In genomic region chr19:46660601-46661019, GRCh38 we compare ENCODE assay signal across 7 cellular contexts. TPM values are rescaled to one million over a fixed set of nuclear protein-coding genes. Genes with fewer than 3 reads are reported as not detected.
A peak's percentile ranks its signal among the peaks of the same experiment; 100 is the strongest.
DNase-seq lines count a peak whose midpoint lies in the region; ATAC-seq, FAIRE-seq and TF ChIP-seq lines count a peak whose summit lies in the region.
"Had no signal": no experiment of that assay in that cellular context is flagged by ENCODE, and none has a peak within 500 bp of the region (broad histone marks: within the 10 kb centered on the region; RNA-seq: fewer than 3 reads in every experiment).

No MANE protein-coding gene starts in this region.

- no peak for TF ChIP-seq RAD21 in liver (IDR thresholded peaks at IDR 0.05)

- H3K4me1 ChIP-seq in liver (ENCODE audit: control insufficient read depth in 4 of 4, insufficient read depth in 4 of 4, low read length in 3 of 4) = peaks cover 5 to 26% (median 12%) of the 10 kb centered on the region in 4 donors

- peak overlapping the region; percentile 73 for H3K4me3 ChIP-seq in WERI-Rb-1 (ENCODE audit: low read depth, low read length)
- H3K4me3 ChIP-seq in liver (ENCODE audit: low read depth in 1 of 3, low read length in 3 of 3) = peak overlapping the region in 2 of 3 donors; percentile 6 to 66

- H3K36me3 ChIP-seq in WERI-Rb-1 (no peaks in the 10 kb centered on the region), liver (ENCODE audit: control insufficient read depth in 4 of 4, insufficient read depth in 3 of 4, low read depth in 1 of 4, low read length in 3 of 4) (no peaks in the 10 kb centered on the region)

- H3K9me3 ChIP-seq in WERI-Rb-1 (ENCODE audit: severe bottlenecking) = no peaks in the 10 kb centered on the region
- no peaks in the 10 kb centered on the region for H3K9me3 ChIP-seq in liver (ENCODE audit: control insufficient read depth in 4 of 4, low read length in 3 of 4)

- H3K27ac ChIP-seq in WERI-Rb-1 (peak overlapping the region; percentile 51), liver (ENCODE audit: low read depth in 1 of 2, low read length in 2 of 2) (peak overlapping the region; percentile 32 to 69)

- peak; percentile 43 for DNase-seq in WERI-Rb-1
- no peak for DNase-seq in frontal cortex (ENCODE audit: low spot score in 2 of 2)
- no peak for DNase-seq in NCI-H1436 treated with DMSO at 0.1 percent for 48 hours (lab: John Stamatoyannopoulos, UW)

- H3K27me3 ChIP-seq in WERI-Rb-1 (ENCODE audit: insufficient read depth, low read depth, severe bottlenecking) (no peaks in the 10 kb centered on the region), liver (ENCODE audit: control insufficient read depth in 4 of 4, insufficient read depth in 4 of 4, low read length in 3 of 4) (peaks cover 0 to 7% (median 4%) of the 10 kb centered on the region in 4 donors)

- no peak overlapping the region for H3K9ac ChIP-seq in liver (ENCODE audit: low read depth in 1 of 2, low read length in 2 of 2)

- ATAC-seq in GM19351 (IDR thresholded peaks at IDR 0.05; ENCODE audit: unreplicated experiment) (peak; percentile 19), GM21390 (IDR thresholded peaks at IDR 0.05; ENCODE audit: unreplicated experiment) (no peak)

- WGBS in liver = 2% methylated on average over 39 of the region's 39 CpGs

- no peak for FAIRE-seq in frontal cortex (lab: Jason Lieb, UNC)

- TF ChIP-seq CTCF in WERI-Rb-1 (IDR thresholded peaks at IDR 0.05; ENCODE audit: low read depth, low read length) (no peak), liver (IDR thresholded peaks at IDR 0.05; ENCODE audit: low read depth, low read length, missing input control) (no peak)

TF ChIP-seq in liver, 16 proteins besides CTCF, POLR2A, EP300 and RAD21:
- TF ChIP-seq RXRA (IDR thresholded peaks at IDR 0.05) (no peak), SP1 (IDR thresholded peaks at IDR 0.05) (no peak), HNF4A (conservative IDR thresholded peaks at IDR 0.05) (no peak), HNF4G (IDR thresholded peaks at IDR 0.05) (no peak), NR2F2 (IDR thresholded peaks at IDR 0.05) (no peak), GABPA (IDR thresholded peaks at IDR 0.05 in 1 of 2, conservative IDR thresholded peaks at IDR 0.05 in 1 of 2) (no peak), YY1 (IDR thresholded peaks at IDR 0.05) (no peak), FOXA2 (IDR thresholded peaks at IDR 0.05) (no peak)
- TF ChIP-seq, protein P1, sequence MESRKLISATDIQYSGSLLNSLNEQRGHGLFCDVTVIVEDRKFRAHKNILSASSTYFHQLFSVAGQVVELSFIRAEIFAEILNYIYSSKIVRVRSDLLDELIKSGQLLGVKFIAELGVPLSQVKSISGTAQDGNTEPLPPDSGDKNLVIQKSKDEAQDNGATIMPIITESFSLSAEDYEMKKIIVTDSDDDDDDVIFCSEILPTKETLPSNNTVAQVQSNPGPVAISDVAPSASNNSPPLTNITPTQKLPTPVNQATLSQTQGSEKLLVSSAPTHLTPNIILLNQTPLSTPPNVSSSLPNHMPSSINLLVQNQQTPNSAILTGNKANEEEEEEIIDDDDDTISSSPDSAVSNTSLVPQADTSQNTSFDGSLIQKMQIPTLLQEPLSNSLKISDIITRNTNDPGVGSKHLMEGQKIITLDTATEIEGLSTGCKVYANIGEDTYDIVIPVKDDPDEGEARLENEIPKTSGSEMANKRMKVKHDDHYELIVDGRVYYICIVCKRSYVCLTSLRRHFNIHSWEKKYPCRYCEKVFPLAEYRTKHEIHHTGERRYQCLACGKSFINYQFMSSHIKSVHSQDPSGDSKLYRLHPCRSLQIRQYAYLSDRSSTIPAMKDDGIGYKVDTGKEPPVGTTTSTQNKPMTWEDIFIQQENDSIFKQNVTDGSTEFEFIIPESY (IDR thresholded peaks at IDR 0.05) = no peak
- TF ChIP-seq, protein P2, sequence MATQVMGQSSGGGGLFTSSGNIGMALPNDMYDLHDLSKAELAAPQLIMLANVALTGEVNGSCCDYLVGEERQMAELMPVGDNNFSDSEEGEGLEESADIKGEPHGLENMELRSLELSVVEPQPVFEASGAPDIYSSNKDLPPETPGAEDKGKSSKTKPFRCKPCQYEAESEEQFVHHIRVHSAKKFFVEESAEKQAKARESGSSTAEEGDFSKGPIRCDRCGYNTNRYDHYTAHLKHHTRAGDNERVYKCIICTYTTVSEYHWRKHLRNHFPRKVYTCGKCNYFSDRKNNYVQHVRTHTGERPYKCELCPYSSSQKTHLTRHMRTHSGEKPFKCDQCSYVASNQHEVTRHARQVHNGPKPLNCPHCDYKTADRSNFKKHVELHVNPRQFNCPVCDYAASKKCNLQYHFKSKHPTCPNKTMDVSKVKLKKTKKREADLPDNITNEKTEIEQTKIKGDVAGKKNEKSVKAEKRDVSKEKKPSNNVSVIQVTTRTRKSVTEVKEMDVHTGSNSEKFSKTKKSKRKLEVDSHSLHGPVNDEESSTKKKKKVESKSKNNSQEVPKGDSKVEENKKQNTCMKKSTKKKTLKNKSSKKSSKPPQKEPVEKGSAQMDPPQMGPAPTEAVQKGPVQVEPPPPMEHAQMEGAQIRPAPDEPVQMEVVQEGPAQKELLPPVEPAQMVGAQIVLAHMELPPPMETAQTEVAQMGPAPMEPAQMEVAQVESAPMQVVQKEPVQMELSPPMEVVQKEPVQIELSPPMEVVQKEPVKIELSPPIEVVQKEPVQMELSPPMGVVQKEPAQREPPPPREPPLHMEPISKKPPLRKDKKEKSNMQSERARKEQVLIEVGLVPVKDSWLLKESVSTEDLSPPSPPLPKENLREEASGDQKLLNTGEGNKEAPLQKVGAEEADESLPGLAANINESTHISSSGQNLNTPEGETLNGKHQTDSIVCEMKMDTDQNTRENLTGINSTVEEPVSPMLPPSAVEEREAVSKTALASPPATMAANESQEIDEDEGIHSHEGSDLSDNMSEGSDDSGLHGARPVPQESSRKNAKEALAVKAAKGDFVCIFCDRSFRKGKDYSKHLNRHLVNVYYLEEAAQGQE (IDR thresholded peaks at IDR 0.05) = no peak
- TF ChIP-seq, protein P3, sequence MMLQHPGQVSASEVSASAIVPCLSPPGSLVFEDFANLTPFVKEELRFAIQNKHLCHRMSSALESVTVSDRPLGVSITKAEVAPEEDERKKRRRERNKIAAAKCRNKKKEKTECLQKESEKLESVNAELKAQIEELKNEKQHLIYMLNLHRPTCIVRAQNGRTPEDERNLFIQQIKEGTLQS (IDR thresholded peaks at IDR 0.05) = no peak
- TF ChIP-seq, protein P4, sequence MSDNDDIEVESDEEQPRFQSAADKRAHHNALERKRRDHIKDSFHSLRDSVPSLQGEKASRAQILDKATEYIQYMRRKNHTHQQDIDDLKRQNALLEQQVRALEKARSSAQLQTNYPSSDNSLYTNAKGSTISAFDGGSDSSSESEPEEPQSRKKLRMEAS (IDR thresholded peaks at IDR 0.05) = no peak

RNA-seq across cellular contexts. Expression of gene DACT3, which starts 0.4 kb away (rescaled TPM):
- total RNA-seq in liver (1 to 10 TPM; 1.0 to 1.1 TPM), frontal cortex (17.5 TPM)
- polyA plus RNA-seq in liver = 1 to 10 TPM in 1 of 2 donors, under 1 TPM in 1; 0.32 to 1.4 TPM

RNA-seq across cellular contexts. Expression of gene GNG8, which starts 24.6 kb away (rescaled TPM):
- not detected for total RNA-seq in liver
- polyA plus RNA-seq in liver = not detected
- total RNA-seq in frontal cortex = not detected
- total RNA-seq: SK-MEL-5 had no signal

RNA-seq across cellular contexts. Expression of gene PTGIR, which starts 35.7 kb away (rescaled TPM):
- total RNA-seq in liver = 1 to 10 TPM; 1.4 to 2.8 TPM
- polyA plus RNA-seq in liver = 1 to 10 TPM; 2.9 to 5.9 TPM
- total RNA-seq in frontal cortex = not detected
- total RNA-seq: SK-MEL-5 had no signal

RNA-seq across cellular contexts. Expression of gene PRKD2, which starts 56.3 kb away (rescaled TPM):
- 10 to 100 TPM in 1 of 2 donors, 1 to 10 TPM in 1; 8.5 to 14.4 TPM for total RNA-seq in liver
- polyA plus RNA-seq in liver = 10 to 100 TPM in 1 of 2 donors, 1 to 10 TPM in 1; 7.3 to 10.0 TPM
- 5.3 TPM for total RNA-seq in frontal cortex

RNA-seq across cellular contexts. Expression of gene CALM3, which starts 59.5 kb away (rescaled TPM):
- total RNA-seq in liver (100 to 1,000 TPM in 1 of 2 donors, 10 to 100 TPM in 1; 73.3 to 112 TPM), frontal cortex (211 TPM)
- 10 to 100 TPM; 51.4 to 90.0 TPM for polyA plus RNA-seq in liver
